19 cellular contexts compared by ENCODE assay signal in the genomic region with DNA sequence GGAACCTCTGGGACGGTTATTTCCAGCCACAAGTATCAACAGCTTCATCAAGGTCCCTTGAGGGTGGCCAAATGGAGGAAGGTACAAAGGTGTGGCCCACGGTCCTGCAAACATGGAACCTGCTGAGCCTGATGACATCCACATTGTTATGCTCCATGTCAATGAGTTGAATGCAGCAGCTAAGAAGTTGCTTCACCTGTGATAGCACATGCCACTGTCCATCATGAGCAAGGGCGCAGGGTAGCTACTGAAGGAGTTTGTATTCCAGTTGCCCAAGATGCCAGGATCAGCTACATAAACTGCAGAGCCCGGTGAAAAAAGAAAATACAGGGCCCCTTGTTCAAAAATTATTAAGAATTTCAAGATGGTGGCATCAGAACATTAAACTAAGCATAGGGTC.
"Had no signal": no experiment of that assay in that cellular context is flagged by ENCODE, and none has a peak within 500 bp of the region (broad histone marks: within the 10 kb centered on the region; RNA-seq: fewer than 3 reads in every experiment).

No MANE protein-coding gene starts in this region.

- H3K9me3 ChIP-seq: mucosa of descending colon, pancreas, prostate gland, right lobe of liver, suprapubic skin, thyroid gland had no signal

- H3K4me3 Mint-ChIP-seq: natural killer cell, neural crest cell, type B pancreatic cell had no signal

- H3K27ac Mint-ChIP-seq: natural killer cell, type B pancreatic cell had no signal

- H3K4me3 ChIP-seq: dorsolateral prefrontal cortex, heart left ventricle, mucosa of descending colon, pancreas, prostate gland, right lobe of liver, skin epidermis, suprapubic skin, thyroid gland had no signal

- H3K4me1 ChIP-seq: pancreas, prostate gland, right lobe of liver, thyroid gland had no signal

- H3K36me3 ChIP-seq: heart left ventricle, pancreas, prostate gland, right lobe of liver, suprapubic skin, thyroid gland had no signal

- H3K4me1 Mint-ChIP-seq: natural killer cell had no signal

- H3K9me3 Mint-ChIP-seq: natural killer cell, neural crest cell, type B pancreatic cell had no signal

- ATAC-seq: left colon, mucosa of descending colon, natural killer cell, pancreas, right lobe of liver had no signal

- DNase-seq: cortex of kidney; dorsolateral prefrontal cortex; effector CD8-positive, alpha-beta T cell; hippocampal formation; left colon; mucosa of descending colon; natural killer cell; pancreas; retina; right lobe of liver; stimulated activated CD4-positive, alpha-beta T cell treated with anti-CD3 and anti-CD28 coated beads, Interleukin-2, amount 100 ng/mL, for 24 hours; stimulated activated naive CD4-positive, alpha-beta T cell; thyroid gland had no signal

- H3K27me3 ChIP-seq: heart left ventricle, pancreas, right lobe of liver, suprapubic skin, thyroid gland had no signal

- H3K36me3 Mint-ChIP-seq: natural killer cell, type B pancreatic cell had no signal

- H3K27ac ChIP-seq: dorsolateral prefrontal cortex, pancreas, prostate gland, right lobe of liver, suprapubic skin, thyroid gland had no signal
